In the genomic region with DNA sequence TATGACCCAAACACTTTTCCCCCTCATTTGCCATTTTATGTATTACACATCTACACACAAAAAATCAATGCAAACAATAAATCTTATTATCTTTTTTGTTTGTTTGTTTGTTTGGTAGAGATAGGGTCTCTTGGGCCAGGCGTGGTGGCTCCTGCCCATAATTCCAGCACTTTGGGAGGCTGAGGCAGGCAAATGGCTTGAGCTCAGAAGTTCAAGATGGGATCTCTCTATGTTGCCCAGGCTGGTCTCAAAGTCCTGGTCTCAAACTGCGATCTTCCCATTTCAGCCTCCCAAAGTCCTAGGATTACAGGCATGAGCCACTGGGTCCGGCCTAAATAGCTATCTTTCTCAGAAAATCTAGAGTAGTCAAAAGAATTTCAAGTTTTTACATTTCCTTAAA, we compare ENCODE assay signal across 15 cellular contexts.
"Had no signal": no experiment of that assay in that cellular context is flagged by ENCODE, and none has a peak within 500 bp of the region (broad histone marks: within the 10 kb centered on the region; RNA-seq: fewer than 3 reads in every experiment).

No MANE protein-coding gene starts in this region.

- H3K9me3 ChIP-seq: ascending aorta, esophagus muscularis mucosa, testis had no signal

- FAIRE-seq: bronchial epithelial cell, TTC549 had no signal

- H3K36me3 Mint-ChIP-seq: natural killer cell had no signal

- H3K27me3 Mint-ChIP-seq: T-helper 17 cell had no signal

- H3K36me3 ChIP-seq: ascending aorta, esophagus muscularis mucosa had no signal

- H3K4me3 Mint-ChIP-seq: stimulated activated naive CD8-positive, alpha-beta T cell treated with anti-CD3 and anti-CD28 coated beads, Interleukin-15, Interleukin-2, amounts not matched to agents 100 ng/mL and 50 ng/mL, for 24 hours; T-helper 17 cell had no signal

- ATAC-seq: natural killer cell, T-helper 17 cell had no signal

- H3K4me1 ChIP-seq: ascending aorta had no signal

- H3K9me3 Mint-ChIP-seq: natural killer cell; stimulated activated naive CD8-positive, alpha-beta T cell treated with anti-CD3 and anti-CD28 coated beads, Interleukin-15, Interleukin-2, amounts not matched to agents 100 ng/mL and 50 ng/mL, for 24 hours had no signal

- DNase-seq: activated CD4-positive, alpha-beta T cell treated with anti-CD3 and anti-CD28 coated beads, Interleukin-2, amount 50 U/mL, for 4 hours; activated gamma-delta T cell; activated T-cell treated with anti-CD3 and anti-CD28 coated beads, Interleukin-2, amount 50 U/mL, for 48 hours; foreskin fibroblast; glutamatergic neuron; natural killer cell; occipital lobe; stimulated activated CD4-positive, alpha-beta T cell treated with anti-CD3 and anti-CD28 coated beads, Interleukin-4, amount 100 ng/mL, for 24 hours; T-helper 17 cell; testis had no signal

- H3K27ac Mint-ChIP-seq: natural killer cell; stimulated activated naive CD8-positive, alpha-beta T cell treated with anti-CD3 and anti-CD28 coated beads, Interleukin-15, Interleukin-2, amounts not matched to agents 100 ng/mL and 50 ng/mL, for 24 hours; T-helper 17 cell had no signal

- H3K27me3 ChIP-seq: ascending aorta, esophagus muscularis mucosa, testis had no signal
